ENCODE assay signal across 1 cellular context in genomic region chr12:118259079-118259478, GRCh38.
TF ChIP-seq lines count a peak whose summit lies in the region.

No MANE protein-coding gene starts in this region.

TF ChIP-seq in WTC11, 78 proteins besides CTCF, POLR2A, EP300 and RAD21 (continued from another document):
- no peak for TF ChIP-seq AFF4 (CRISPR knock-in tag; IDR thresholded peaks at IDR 0.05; ENCODE audit: borderline replicate concordance)
TF ChIP-seq in WTC11: peak in this region for 0.
